17 cellular contexts compared by ENCODE assay signal in genomic region chr2:165745916-165746315, GRCh38. TPM values are rescaled to one million over a fixed set of nuclear protein-coding genes. Genes with fewer than 3 reads are reported as not detected.
DNase-seq lines count a peak whose midpoint lies in the region; ATAC-seq and TF ChIP-seq lines count a peak whose summit lies in the region.
"Had no signal": no experiment of that assay in that cellular context is flagged by ENCODE, and none has a peak within 500 bp of the region (broad histone marks: within the 10 kb centered on the region; RNA-seq: fewer than 3 reads in every experiment).

No MANE protein-coding gene starts in this region.

- peaks cover 4% of the 10 kb centered on the region for H3K36me3 Mint-ChIP-seq in CD8-positive, alpha-beta T cell

- no peaks in the 10 kb centered on the region for H3K27me3 ChIP-seq in lung (ENCODE audit: control insufficient read depth, insufficient read depth)
- H3K27me3 ChIP-seq in CD8-positive, alpha-beta T cell (ENCODE audit: insufficient read depth, low read length), result no peaks in the 10 kb centered on the region
- H3K27me3 ChIP-seq: BLaER1 treated with 17β-estradiol and CSF1 and Interleukin-3, amounts not matched to agents 10 nM and 100 nM; esophagus squamous epithelium had no signal

- POLR2A ChIA-PET in CD8-positive, alpha-beta T cell (lab: Charles Lee), result no interaction called here

- H3K27ac ChIP-seq in lung (ENCODE audit: low read depth in 1 of 2, low read length in 1 of 2), result no peak overlapping the region
- H3K27ac ChIP-seq in CD8-positive, alpha-beta T cell (ENCODE audit: low read depth, low read length), result no peak overlapping the region
- H3K27ac ChIP-seq: BLaER1 treated with 17β-estradiol and CSF1 and Interleukin-3, amounts not matched to agents 10 nM and 100 nM; esophagus squamous epithelium; SK-N-MC had no signal

- H3K4me1 ChIP-seq in lung (ENCODE audit: control insufficient read depth in 2 of 2, insufficient read depth in 2 of 2, low read length in 2 of 2), result no peaks in the 10 kb centered on the region
- no peaks in the 10 kb centered on the region for H3K4me1 ChIP-seq in CD8-positive, alpha-beta T cell (ENCODE audit: insufficient read depth, low read length)
- H3K4me1 ChIP-seq: esophagus squamous epithelium had no signal

- no peaks in the 10 kb centered on the region for H3K27me3 Mint-ChIP-seq in CD8-positive, alpha-beta T cell (ENCODE audit: low read depth)
- H3K27me3 Mint-ChIP-seq: stimulated activated memory B cell treated with anti-CD40 and anti-IgM and Interleukin-4, amounts not matched to agents 10 μg/mL and 1 μg/mL and 100 μg/mL, for 72 hours had no signal

- H3K4me3 Mint-ChIP-seq in CD8-positive, alpha-beta T cell, result no peak overlapping the region
- H3K4me3 Mint-ChIP-seq: activated naive CD4-positive, alpha-beta T cell treated with anti-CD3 and anti-CD28 coated beads for 36 hours; HFFc6; stimulated activated memory B cell treated with anti-CD40 and anti-IgM and Interleukin-4, amounts not matched to agents 10 μg/mL and 1 μg/mL and 100 μg/mL, for 72 hours had no signal

- H3K9me3 ChIP-seq in lung (ENCODE audit: control insufficient read depth in 2 of 2, insufficient read depth in 1 of 2, low read length in 1 of 2), result no peaks in the 10 kb centered on the region
- H3K9me3 ChIP-seq in CD8-positive, alpha-beta T cell (ENCODE audit: low read length), result no peaks in the 10 kb centered on the region
- H3K9me3 ChIP-seq: esophagus squamous epithelium had no signal

- TF ChIP-seq CTCF in lung (IDR thresholded peaks at IDR 0.05; ENCODE audit: control extremely low read depth, extremely low read depth), result no peak
- no peak for TF ChIP-seq CTCF in CD8-positive, alpha-beta T cell (IDR thresholded peaks at IDR 0.05)

- ATAC-seq in lung (ENCODE audit: insufficient read depth, low FRiP score) (peak; percentile 66), GM21825 (IDR thresholded peaks at IDR 0.05; ENCODE audit: unreplicated experiment) (no peak)
- ATAC-seq in CD8-positive, alpha-beta T cell, result no peak
- ATAC-seq: stimulated activated memory B cell treated with anti-CD40 and anti-IgM and Interleukin-4, amounts not matched to agents 10 μg/mL and 1 μg/mL and 100 μg/mL, for 72 hours had no signal

- no peak overlapping the region for H3K27ac Mint-ChIP-seq in CD8-positive, alpha-beta T cell
- H3K27ac Mint-ChIP-seq: activated naive CD4-positive, alpha-beta T cell treated with anti-CD3 and anti-CD28 coated beads for 36 hours; HFFc6; stimulated activated memory B cell treated with anti-CD40 and anti-IgM and Interleukin-4, amounts not matched to agents 10 μg/mL and 1 μg/mL and 100 μg/mL, for 72 hours had no signal

- intact Hi-C loops in CD8-positive, alpha-beta T cell (cut with DNase I, micrococcal nuclease), result loop anchor here in 1 of 2 experiments (1.0 kb wide), 1 partner anchor 38 kb away; no protein-coding TSS in a partner anchor

- WGBS in lung, 2 donors, result 60 to 81% methylated on average over 2 of the region's 2 CpGs

- H3K4me3 ChIP-seq in lung, result no peak overlapping the region
- H3K4me3 ChIP-seq in CD8-positive, alpha-beta T cell (ENCODE audit: low read depth, low read length), result no peak overlapping the region
- H3K4me3 ChIP-seq: BLaER1 treated with 17β-estradiol and CSF1 and Interleukin-3, amounts not matched to agents 10 nM and 100 nM; esophagus squamous epithelium; SK-N-MC had no signal

- H3K9me3 Mint-ChIP-seq in CD8-positive, alpha-beta T cell, result no peaks in the 10 kb centered on the region
- H3K9me3 Mint-ChIP-seq: activated naive CD4-positive, alpha-beta T cell treated with anti-CD3 and anti-CD28 coated beads for 36 hours; HFFc6; stimulated activated memory B cell treated with anti-CD40 and anti-IgM and Interleukin-4, amounts not matched to agents 10 μg/mL and 1 μg/mL and 100 μg/mL, for 72 hours had no signal

- DNase-seq in AG20443 (ENCODE audit: low spot score) (peak; percentile 15), NCI-H1105 treated with DMSO at 0.1 percent for 48 hours (lab: John Stamatoyannopoulos, UW) (peak; percentile 68), cerebellum (ENCODE audit: low spot score) (peak; percentile 1), lung (ENCODE audit: low spot score) (peak; percentile 74), EL (no peak), T-helper 9 cell (no peak)
- no peak for DNase-seq in CD8-positive, alpha-beta T cell
- DNase-seq: activated naive CD4-positive, alpha-beta T cell treated with anti-CD3 and anti-CD28 coated beads for 36 hours; esophagus squamous epithelium; GDM1; HFFc6; NCI-H1048; stimulated activated CD4-positive, alpha-beta T cell treated with anti-CD3 and anti-CD28 coated beads, Interleukin-4, amount 100 ng/mL, for 24 hours had no signal

- no peaks in the 10 kb centered on the region for H3K4me1 Mint-ChIP-seq in CD8-positive, alpha-beta T cell (ENCODE audit: low read depth)

- H3K36me3 ChIP-seq in lung (ENCODE audit: control insufficient read depth in 2 of 2, insufficient read depth in 2 of 2, low read length in 2 of 2), result no peaks in the 10 kb centered on the region
- H3K36me3 ChIP-seq in CD8-positive, alpha-beta T cell (ENCODE audit: insufficient read depth, low read length), result no peaks in the 10 kb centered on the region

- CTCF ChIA-PET in CD8-positive, alpha-beta T cell (lab: Charles Lee), result no interaction called here

RNA-seq across cellular contexts. Expression of gene GALNT3, which starts 48.1 kb away (rescaled TPM):
- 2.5 TPM for total RNA-seq in cerebellum
- total RNA-seq in lung, result 10 to 100 TPM; 26.6 to 41.9 TPM
- polyA plus RNA-seq in lung, result 10 to 100 TPM; 15.4 to 19.0 TPM
- 1 to 10 TPM; 4.5 to 5.3 TPM for total RNA-seq in CD8-positive, alpha-beta T cell

Comparison
In these comparisons a context has a peak if more than half of its experiments do, and no peak if none do; other contexts are left out.
1. DNase-seq: peak in AG20443 (single experiment), NCI-H1105 treated with DMSO at 0.1 percent for 48 hours (single experiment), cerebellum (single experiment) and lung (single experiment); none in CD8-positive, alpha-beta T cell (0 of 7), EL (single experiment) and T-helper 9 cell (single experiment).